1 cellular context compared by ENCODE assay signal in the genomic region with DNA sequence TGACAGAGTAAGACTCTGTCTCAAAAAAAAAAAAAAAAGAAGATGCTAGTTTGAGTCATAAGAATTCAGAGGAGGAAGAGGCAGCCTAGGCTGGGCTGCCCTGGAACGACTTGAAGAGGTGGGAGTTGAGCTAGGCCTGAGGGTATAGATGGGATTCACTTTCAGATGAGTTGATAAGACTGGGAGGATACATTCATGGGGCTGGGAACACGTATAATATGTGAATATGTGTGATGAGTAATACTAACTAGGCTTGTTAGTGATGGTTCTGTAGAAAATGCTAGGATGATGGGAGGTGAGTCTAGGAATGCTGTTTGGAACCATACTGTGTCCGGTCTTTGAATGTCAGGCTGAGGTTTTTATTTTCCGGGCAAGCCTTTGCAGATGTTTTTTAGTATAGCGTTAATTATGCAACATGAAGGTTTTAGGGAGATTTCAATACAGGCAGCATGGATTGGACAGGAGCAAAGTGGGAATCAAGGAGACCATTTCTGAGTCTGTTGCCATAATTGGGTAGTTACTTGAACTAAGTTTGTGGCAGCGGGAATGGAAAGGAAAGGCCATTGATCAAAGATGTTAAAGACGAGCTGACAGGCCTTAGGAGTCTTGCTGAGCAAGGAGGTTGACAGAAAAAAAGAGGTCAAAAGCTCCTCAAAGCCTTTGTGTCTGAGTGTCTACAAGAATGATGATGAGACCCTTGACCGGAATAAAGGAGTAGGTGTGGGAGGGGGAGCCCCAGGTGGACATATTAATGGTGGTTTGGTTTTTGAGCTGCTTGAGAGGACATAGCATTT.
TF ChIP-seq lines count a peak whose summit lies in the region.

No MANE protein-coding gene starts in this region.

TF ChIP-seq in WTC11, 78 proteins besides CTCF, POLR2A, EP300 and RAD21 (continued from another document):
- TF ChIP-seq, protein P1, sequence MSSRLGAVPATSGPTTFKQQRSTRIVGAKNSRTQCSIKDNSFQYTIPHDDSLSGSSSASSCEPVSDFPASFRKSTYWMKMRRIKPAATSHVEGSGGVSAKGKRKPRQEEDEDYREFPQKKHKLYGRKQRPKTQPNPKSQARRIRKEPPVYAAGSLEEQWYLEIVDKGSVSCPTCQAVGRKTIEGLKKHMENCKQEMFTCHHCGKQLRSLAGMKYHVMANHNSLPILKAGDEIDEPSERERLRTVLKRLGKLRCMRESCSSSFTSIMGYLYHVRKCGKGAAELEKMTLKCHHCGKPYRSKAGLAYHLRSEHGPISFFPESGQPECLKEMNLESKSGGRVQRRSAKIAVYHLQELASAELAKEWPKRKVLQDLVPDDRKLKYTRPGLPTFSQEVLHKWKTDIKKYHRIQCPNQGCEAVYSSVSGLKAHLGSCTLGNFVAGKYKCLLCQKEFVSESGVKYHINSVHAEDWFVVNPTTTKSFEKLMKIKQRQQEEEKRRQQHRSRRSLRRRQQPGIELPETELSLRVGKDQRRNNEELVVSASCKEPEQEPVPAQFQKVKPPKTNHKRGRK (CRISPR knock-in tag; IDR thresholded peaks at IDR 0.05; ENCODE audit: borderline replicate concordance): no peak
- TF ChIP-seq ZNF121 (CRISPR knock-in tag; IDR thresholded peaks at IDR 0.05) (no peak), FOXP1 (CRISPR knock-in tag; IDR thresholded peaks at IDR 0.05; ENCODE audit: borderline replicate concordance) (no peak), SP1 (CRISPR knock-in tag; conservative IDR thresholded peaks at IDR 0.05) (no peak), ZNF416 (CRISPR knock-in tag; IDR thresholded peaks at IDR 0.05) (no peak), GABPB1 (CRISPR knock-in tag; IDR thresholded peaks at IDR 0.05) (no peak), CBFB (CRISPR knock-in tag; IDR thresholded peaks at IDR 0.05; ENCODE audit: low read depth) (no peak)
